ENCODE assay signal across 8 cellular contexts in genomic region chr4:7802093-7802726, GRCh38.
A peak's percentile ranks its signal among the peaks of the same experiment; 100 is the strongest.
DNase-seq lines count a peak whose midpoint lies in the region; ATAC-seq and TF ChIP-seq lines count a peak whose summit lies in the region.

No MANE protein-coding gene starts in this region.

- TF ChIP-seq POLR2A in GM18505 (IDR thresholded peaks at IDR 0.05; ENCODE audit: borderline replicate concordance, extremely low read depth, insufficient read depth, insufficient read length) = no peak

- peak; percentile 93 for TF ChIP-seq CTCF in AG04449 (IDR thresholded peaks at IDR 0.05; ENCODE audit: insufficient read depth, low read length, missing control alignments)
- TF ChIP-seq CTCF in cardiac fibroblast (IDR thresholded peaks at IDR 0.05; ENCODE audit: low read depth, low read length) = peak; percentile 94

- CTCF ChIA-PET in AG04449 (lab: Yijun Ruan, JAX) = interaction anchor here (0.6 to 13.3 kb wide), 38 partner anchors 8 to 214 kb away, joined by 3 to 193 read pairs (median 6); partner anchors contain the start of gene AFAP1

- DNase-seq in AG04449 (ENCODE audit: low read depth, low spot score) (no peak), NCI-H2171 (lab: John Stamatoyannopoulos, UW) (peak; percentile 20), cardiac fibroblast (ENCODE audit: low read depth in 2 of 2) (peak; percentile 90 to 91), kidney glomerular epithelial cell (lab: John Stamatoyannopoulos, UW) (peak; percentile 67)
- DNase-seq in stimulated activated CD4-positive, alpha-beta T cell treated with anti-CD3 and anti-CD28 coated beads, Interleukin-4, amount 100 ng/mL, for 1 hour = peak; percentile 83

- ATAC-seq in GM18505 (IDR thresholded peaks at IDR 0.05; ENCODE audit: unreplicated experiment) (peak; percentile 85), HG03039 (IDR thresholded peaks at IDR 0.05; ENCODE audit: unreplicated experiment) (peak; percentile 87)
- ATAC-seq in activated CD4-positive, CD25-positive, alpha-beta regulatory T cell treated with anti-CD3 and anti-CD28 coated beads, Interleukin-2, amount 50 U/mL, for 24 hours = peak; percentile 80 to 87

- H3K4me3 ChIP-seq in AG04449 (ENCODE audit: low read depth, low read length) (no peak overlapping the region), cardiac fibroblast (replicated peaks in 1 of 2; ENCODE audit: low read depth in 2 of 2, low read length in 2 of 2) (no peak overlapping the region)

- POLR2A ChIA-PET in AG04449 (lab: Yijun Ruan, JAX) = interaction anchor here (0.8 to 0.9 kb wide), 2 partner anchors 26 to 42 kb away, joined by 4 to 5 read pairs; no protein-coding TSS in a partner anchor
